Comparison of ENCODE assay signal across 8 cellular contexts in the genomic region with DNA sequence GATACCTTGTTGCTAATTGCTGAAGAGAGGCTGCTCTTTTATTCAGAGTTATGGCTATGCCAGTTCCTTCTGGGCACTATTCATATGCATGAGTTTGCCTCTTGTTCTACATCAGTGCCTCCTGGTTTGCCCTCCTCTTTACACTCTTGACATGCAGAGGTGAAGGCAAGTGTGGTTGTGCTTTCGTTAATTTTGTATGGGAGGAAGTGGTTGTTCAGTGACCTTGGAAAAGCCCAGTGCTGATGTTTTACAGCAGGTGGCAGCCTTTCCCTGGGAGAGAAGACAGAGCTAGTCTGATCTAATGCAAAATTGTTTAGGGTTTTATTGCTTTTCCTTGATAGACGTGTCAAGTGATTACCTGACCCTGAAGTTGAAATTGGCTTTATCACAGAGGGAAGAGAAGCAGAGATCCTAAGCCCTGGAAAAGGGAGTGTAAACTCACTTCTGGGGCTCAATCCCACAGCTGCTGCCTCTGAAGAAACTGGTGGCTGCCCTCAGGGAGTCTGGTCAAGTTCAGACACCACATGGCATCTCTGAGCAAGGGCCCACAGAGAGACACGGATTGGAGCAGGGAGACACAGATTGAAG. TPM values are rescaled to one million over a fixed set of nuclear protein-coding genes. Genes with fewer than 3 reads are reported as not detected.
A peak's percentile ranks its signal among the peaks of the same experiment; 100 is the strongest.
DNase-seq lines count a peak whose midpoint lies in the region; ATAC-seq and TF ChIP-seq lines count a peak whose summit lies in the region.

No MANE protein-coding gene starts in this region.

- H3K4me3 Mint-ChIP-seq in CD8-positive, alpha-beta T cell = no peak overlapping the region
- H3K4me3 Mint-ChIP-seq in activated CD4-positive, alpha-beta memory T cell treated with anti-CD3 and anti-CD28 coated beads for 36 hours = peak overlapping the region; percentile 0

- H3K27ac Mint-ChIP-seq in CD8-positive, alpha-beta T cell = peak overlapping the region; percentile 63
- peak overlapping the region; percentile 24 for H3K27ac Mint-ChIP-seq in activated CD4-positive, alpha-beta memory T cell treated with anti-CD3 and anti-CD28 coated beads for 36 hours

- no peaks in the 10 kb centered on the region for H3K9me3 ChIP-seq in CD8-positive, alpha-beta T cell (ENCODE audit: low read length)

- H3K4me3 ChIP-seq in CD8-positive, alpha-beta T cell (ENCODE audit: low read depth, low read length) = no peak overlapping the region
- H3K4me3 ChIP-seq in dorsolateral prefrontal cortex (no peak overlapping the region), mesendoderm (ENCODE audit: low read length) (no peak overlapping the region)

- no peaks in the 10 kb centered on the region for H3K36me3 ChIP-seq in CD8-positive, alpha-beta T cell (ENCODE audit: insufficient read depth, low read length)
- no peaks in the 10 kb centered on the region for H3K36me3 ChIP-seq in mesendoderm (ENCODE audit: control insufficient read depth, insufficient read depth, low read length)

- intact Hi-C loops in CD8-positive, alpha-beta T cell (cut with DNase I, micrococcal nuclease) = loop anchor here (1.0 to 5.0 kb wide), 7 partner anchors 95 to 818 kb away; a partner anchor contains a TSS
- intact Hi-C loops in activated CD4-positive, alpha-beta memory T cell treated with anti-CD3 and anti-CD28 coated beads for 36 hours (cut with micrococcal nuclease) = loop anchor here (1.0 kb wide), 4 partner anchors 95 to 439 kb away; a partner anchor contains a TSS
- intact Hi-C loops in dorsolateral prefrontal cortex (cut with DNase I) = loop anchor here (1.0 to 10.0 kb wide), 9 partner anchors 93 to 823 kb away; a partner anchor contains a TSS

- no peak overlapping the region for H2BK5ac ChIP-seq in mesendoderm (ENCODE audit: low read length)

- no peaks in the 10 kb centered on the region for H3K27me3 ChIP-seq in CD8-positive, alpha-beta T cell (ENCODE audit: insufficient read depth, low read length)
- no peaks in the 10 kb centered on the region for H3K27me3 ChIP-seq in dorsolateral prefrontal cortex
- H3K27me3 ChIP-seq in mesendoderm (ENCODE audit: insufficient read depth, low read length, poor library complexity) = no peaks in the 10 kb centered on the region

- H2AK5ac ChIP-seq in mesendoderm (ENCODE audit: low read length) = no peak overlapping the region

- peaks cover 20% of the 10 kb centered on the region for H3K4me1 ChIP-seq in CD8-positive, alpha-beta T cell (ENCODE audit: insufficient read depth, low read length)
- H3K4me1 ChIP-seq in mesendoderm (ENCODE audit: control insufficient read depth, low read depth, low read length) = no peaks in the 10 kb centered on the region

- H3K9me3 Mint-ChIP-seq in CD8-positive, alpha-beta T cell = no peaks in the 10 kb centered on the region
- H3K9me3 Mint-ChIP-seq in activated CD4-positive, alpha-beta memory T cell treated with anti-CD3 and anti-CD28 coated beads for 36 hours = no peaks in the 10 kb centered on the region

- CTCF ChIA-PET in CD8-positive, alpha-beta T cell (lab: Charles Lee) = interaction anchor here (0.6 to 15.6 kb wide), 30 partner anchors 8 to 512 kb away, joined by 3 to 279 read pairs (median 4); a partner anchor contains a TSS
- CTCF ChIA-PET in activated CD4-positive, alpha-beta memory T cell treated with anti-CD3 and anti-CD28 coated beads for 36 hours (lab: Charles Lee) = interaction anchor here (0.6 to 11.4 kb wide), 31 partner anchors 9 to 603 kb away, joined by 3 to 320 read pairs (median 4); no protein-coding TSS in a partner anchor

- no peak overlapping the region for H2BK120ac ChIP-seq in mesendoderm (ENCODE audit: low read depth, low read length)

- peak overlapping the region; percentile 51 for H3K56ac ChIP-seq in mesendoderm (ENCODE audit: low read length)

- H3K18ac ChIP-seq in mesendoderm (ENCODE audit: low read length) = no peak overlapping the region

- POLR2A ChIA-PET in CD8-positive, alpha-beta T cell (lab: Charles Lee) = interaction anchor here (1.0 to 3.6 kb wide), 5 partner anchors 10 to 438 kb away, joined by 3 to 45 read pairs (median 3); no protein-coding TSS in a partner anchor
- POLR2A ChIA-PET in activated CD4-positive, alpha-beta memory T cell treated with anti-CD3 and anti-CD28 coated beads for 36 hours (lab: Charles Lee) = interaction anchor here (0.7 to 1.3 kb wide), 4 partner anchors 14 to 367 kb away, joined by 3 to 8 read pairs (median 5); no protein-coding TSS in a partner anchor

- no peaks in the 10 kb centered on the region for H3K27me3 Mint-ChIP-seq in CD8-positive, alpha-beta T cell (ENCODE audit: low read depth)
- H3K27me3 Mint-ChIP-seq in activated CD4-positive, alpha-beta memory T cell treated with anti-CD3 and anti-CD28 coated beads for 36 hours = no peaks in the 10 kb centered on the region

- ATAC-seq in CD8-positive, alpha-beta T cell = peak; percentile 91
- ATAC-seq in GM19372 (IDR thresholded peaks at IDR 0.05; ENCODE audit: low read depth, unreplicated experiment) (peak; percentile 81), HG03520 (IDR thresholded peaks at IDR 0.05; ENCODE audit: unreplicated experiment) (peak; percentile 81)

- H3K23ac ChIP-seq in mesendoderm (ENCODE audit: low read length) = no peak overlapping the region

- H3K36me3 Mint-ChIP-seq in CD8-positive, alpha-beta T cell = no peaks in the 10 kb centered on the region
- no peaks in the 10 kb centered on the region for H3K36me3 Mint-ChIP-seq in activated CD4-positive, alpha-beta memory T cell treated with anti-CD3 and anti-CD28 coated beads for 36 hours

- no peak overlapping the region for H4K8ac ChIP-seq in mesendoderm (ENCODE audit: low read depth, low read length)

- H4K5ac ChIP-seq in mesendoderm (ENCODE audit: low read length) = no peak overlapping the region

- no peaks in the 10 kb centered on the region for H3K79me2 ChIP-seq in mesendoderm (ENCODE audit: control insufficient read depth, insufficient read depth, low read length)

- DNase-seq in CD8-positive, alpha-beta T cell = peak; percentile 38 to 78 (median 61)
- DNase-seq in NCI-H82 (lab: John Stamatoyannopoulos, UW) (peak; percentile 93), dorsolateral prefrontal cortex (peak in 9 of 10 donors; percentile 43 to 82 (median 67)), mesendoderm (peak; percentile 84)
- peak; percentile 80 for DNase-seq in activated CD4-positive, alpha-beta memory T cell treated with anti-CD3 and anti-CD28 coated beads for 36 hours
- peak; percentile 66 for DNase-seq in stimulated activated CD8-positive, alpha-beta memory T cell treated with anti-CD3 and anti-CD28 coated beads, Interleukin-4, amount 100 ng/mL, for 48 hours

- peaks cover 39% of the 10 kb centered on the region for H3K4me1 Mint-ChIP-seq in CD8-positive, alpha-beta T cell (ENCODE audit: low read depth)
- peaks cover 31% of the 10 kb centered on the region for H3K4me1 Mint-ChIP-seq in activated CD4-positive, alpha-beta memory T cell treated with anti-CD3 and anti-CD28 coated beads for 36 hours (ENCODE audit: low read depth)

- no peak overlapping the region for H3K4me2 ChIP-seq in mesendoderm (ENCODE audit: low read length)

- H3K79me1 ChIP-seq in mesendoderm (ENCODE audit: low read length) = no peaks in the 10 kb centered on the region

- no CpG with 5 or more reads among the region's 3 CpGs for WGBS in mesendoderm (ENCODE audit: extremely low coverage, insufficient coverage, low lambda C conversion rate)

- no peak overlapping the region for H2BK15ac ChIP-seq in mesendoderm (replicated peaks; ENCODE audit: low read depth)

- H3K9ac ChIP-seq in mesendoderm (ENCODE audit: low read length) = no peak overlapping the region

- peak; percentile 81 for TF ChIP-seq CTCF in CD8-positive, alpha-beta T cell (IDR thresholded peaks at IDR 0.05)
- TF ChIP-seq CTCF in dorsolateral prefrontal cortex (IDR thresholded peaks at IDR 0.05 in 54 of 56, conservative IDR thresholded peaks at IDR 0.05 in 2 of 56; ENCODE audit: low read depth in 1 of 56, partially characterized antibody in 56 of 56) = peak; percentile 59 to 98 (median 90)

- peak overlapping the region; percentile 48 for H3K4ac ChIP-seq in mesendoderm (ENCODE audit: low read depth, low read length)

- no peak overlapping the region for H3K27ac ChIP-seq in CD8-positive, alpha-beta T cell (ENCODE audit: low read depth, low read length)
- no peak overlapping the region for H3K27ac ChIP-seq in dorsolateral prefrontal cortex
- no peak overlapping the region for H3K27ac ChIP-seq in mesendoderm (ENCODE audit: low read depth, low read length)

RNA-seq across cellular contexts. Expression of a gene that starts 30.5 kb away (rescaled TPM):
- 1 to 10 TPM; 7.0 to 8.5 TPM for total RNA-seq in CD8-positive, alpha-beta T cell
- total RNA-seq in activated CD4-positive, alpha-beta memory T cell treated with anti-CD3 and anti-CD28 coated beads for 36 hours = 10 to 100 TPM; 12.5 to 12.8 TPM
- 10 to 100 TPM; 11.8 to 23.3 (median 17.3) TPM for total RNA-seq in dorsolateral prefrontal cortex
- 6.7 TPM for polyA plus RNA-seq in mesendoderm (2013, experiment 1 of 2)
- 7.0 TPM for polyA plus RNA-seq in mesendoderm (2013, experiment 2 of 2)
